ENCODE assay signal across 9 cellular contexts in the genomic region with DNA sequence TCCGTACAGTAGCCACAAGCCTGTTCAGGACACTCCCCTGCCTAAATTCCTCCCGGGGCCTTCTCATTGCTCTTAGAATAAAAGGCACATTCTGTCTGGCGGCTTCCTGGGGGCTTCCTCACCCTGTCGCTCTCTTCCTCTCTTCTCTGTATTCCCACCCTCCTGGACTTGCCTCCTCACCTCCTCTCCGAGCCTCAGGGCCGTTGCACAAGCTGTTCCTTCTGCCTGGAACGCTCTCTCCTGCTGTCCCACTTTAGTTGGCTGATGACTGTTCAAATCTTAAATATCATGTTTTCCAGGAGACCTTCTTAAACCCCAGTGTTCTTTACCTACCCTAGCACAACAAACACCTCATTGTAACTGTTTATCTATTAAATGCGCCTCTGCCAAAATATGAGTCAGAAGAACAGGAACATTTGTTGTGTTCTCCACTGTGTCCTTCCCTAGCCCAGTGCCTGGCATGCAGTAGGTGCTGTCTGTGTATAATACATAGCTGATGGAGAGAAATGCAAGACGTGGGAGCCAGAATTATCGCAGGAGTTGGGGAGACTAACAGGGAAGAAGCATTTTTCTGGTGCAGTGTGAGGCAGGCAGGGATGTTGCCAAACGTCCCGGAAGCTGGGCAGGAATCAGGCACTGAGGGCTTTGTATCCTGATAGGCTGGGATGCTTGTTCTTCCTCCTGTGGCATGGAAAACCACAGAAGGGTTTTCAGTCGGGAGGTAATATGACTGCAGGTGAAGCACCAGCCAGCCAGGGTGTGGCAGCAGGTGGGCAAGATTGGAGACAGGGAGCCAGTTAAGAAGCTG. TPM values are rescaled to one million over a fixed set of nuclear protein-coding genes. Genes with fewer than 3 reads are reported as not detected.
A peak's percentile ranks its signal among the peaks of the same experiment; 100 is the strongest.
DNase-seq lines count a peak whose midpoint lies in the region; ATAC-seq, FAIRE-seq and TF ChIP-seq lines count a peak whose summit lies in the region.
"Had no signal": no experiment of that assay in that cellular context is flagged by ENCODE, and none has a peak within 500 bp of the region (broad histone marks: within the 10 kb centered on the region; RNA-seq: fewer than 3 reads in every experiment).

No MANE protein-coding gene starts in this region.

- WGBS in heart left ventricle, 4 donors, result 39 to 45% (median 44%) methylated on average over 13 of the region's 13 CpGs

- H3K4me1 ChIP-seq in adipocyte (ENCODE audit: control insufficient read depth, insufficient read depth, low read length), result peaks cover 31% of the 10 kb centered on the region
- peaks cover 0 to 39% (median 17%) of the 10 kb centered on the region in 12 donors for H3K4me1 ChIP-seq in heart left ventricle
- H3K4me1 ChIP-seq in subcutaneous abdominal adipose tissue (ENCODE audit: control insufficient read depth in 5 of 5, insufficient read depth in 5 of 5, low read length in 5 of 5), result peaks cover 1 to 25% (median 21%) of the 10 kb centered on the region in 5 donors

- TF ChIP-seq POLR2A in heart left ventricle (IDR thresholded peaks at IDR 0.05) (no peak), erythroblast (IDR thresholded peaks at IDR 0.05; ENCODE audit: low read length) (no peak)

- DNase-seq in HT-29 (ENCODE audit: low spot score), result peak; percentile 29
- peak; percentile 28 for DNase-seq in adipocyte (ENCODE audit: low read depth)
- DNase-seq in heart left ventricle, result peak in 2 of 5 donors; percentile 51 to 72
- DNase-seq in GM19239 (ENCODE audit: insufficient read length, low spot score), result no peak
- DNase-seq in medulla oblongata (ENCODE audit: extremely low spot score), result no peak
- DNase-seq in erythroblast (lab: John Stamatoyannopoulos, UW), result no peak
- DNase-seq: activated effector memory CD4-positive, alpha-beta T cell treated with Interleukin-2 at 50 U/mL for 16 hours; NCI-H1436 treated with DMSO at 0.1 percent for 48 hours had no signal

- TF ChIP-seq CTCF in heart left ventricle (IDR thresholded peaks at IDR 0.05), result no peak

- H3K27ac ChIP-seq in heart left ventricle (peak overlapping the region; percentile 19 to 90 (median 73)), subcutaneous abdominal adipose tissue (ENCODE audit: low read depth, low read length) (peak overlapping the region; percentile 44)

- H3K27me3 ChIP-seq in adipocyte (replicated peaks; ENCODE audit: control insufficient read depth, insufficient read depth, low read length), result no peaks in the 10 kb centered on the region
- no peaks in the 10 kb centered on the region for H3K27me3 ChIP-seq in heart left ventricle
- no peaks in the 10 kb centered on the region for H3K27me3 ChIP-seq in subcutaneous abdominal adipose tissue (ENCODE audit: control insufficient read depth in 5 of 5, insufficient read depth in 4 of 5, low read length in 5 of 5)

- FAIRE-seq in GM19239 (lab: Jason Lieb, UNC), result no peak

- intact Hi-C loops in heart left ventricle (cut with DNase I), result loop anchor here in 1 of 10 donors (5.0 kb wide), 1 partner anchor 87 kb away; no protein-coding TSS in a partner anchor

- peak overlapping the region; percentile 2 for H3K9ac ChIP-seq in adipocyte (ENCODE audit: low read length)
- peak overlapping the region in 1 of 5 donors; percentile 20 for H3K9ac ChIP-seq in subcutaneous abdominal adipose tissue (ENCODE audit: low read length in 5 of 5)

- H3K4me3 ChIP-seq in adipocyte (ENCODE audit: low read length) (no peak overlapping the region), heart left ventricle (peak overlapping the region in 1 of 12 donors; percentile 14), subcutaneous abdominal adipose tissue (ENCODE audit: low read depth in 1 of 5, low read length in 5 of 5) (no peak overlapping the region)

- H3K36me3 ChIP-seq in adipocyte (ENCODE audit: control insufficient read depth, insufficient read depth, low read length, severe bottlenecking) (no peaks in the 10 kb centered on the region), heart left ventricle (no peaks in the 10 kb centered on the region), subcutaneous abdominal adipose tissue (ENCODE audit: control insufficient read depth in 5 of 5, insufficient read depth in 5 of 5, low read length in 5 of 5) (no peaks in the 10 kb centered on the region)

- H3K9me3 ChIP-seq in adipocyte (ENCODE audit: control insufficient read depth, low read length), result no peaks in the 10 kb centered on the region
- H3K9me3 ChIP-seq in heart left ventricle, result no peaks in the 10 kb centered on the region
- H3K9me3 ChIP-seq in subcutaneous abdominal adipose tissue (ENCODE audit: control insufficient read depth in 5 of 5, low read length in 5 of 5), result no peaks in the 10 kb centered on the region

- peak; percentile 33 to 64 (median 57) for ATAC-seq in heart left ventricle

RNA-seq across cellular contexts. Expression of gene THRAP3, which starts 24.1 kb away (rescaled TPM):
- 46.6 and 64.4 TPM in 2 replicates for total RNA-seq in HT-29 (2014; rRNA removed; shearing (Covaris generic))
- total RNA-seq in heart left ventricle, result 100 to 1,000 TPM in 4 of 9 donors, 10 to 100 TPM in 5; 68.6 to 106 (median 92.8) TPM
- polyA plus RNA-seq in heart left ventricle, result 10 to 100 TPM; 27.9 to 36.5 TPM

RNA-seq across cellular contexts. Expression of gene MAP7D1, which starts 44.2 kb away (rescaled TPM):
- total RNA-seq in HT-29 (2014; rRNA removed; shearing (Covaris generic)), result 76.6 and 81.5 TPM in 2 replicates
- 100 to 1,000 TPM; 249 to 706 (median 328) TPM for total RNA-seq in heart left ventricle
- polyA plus RNA-seq in heart left ventricle, result 100 to 1,000 TPM; 236 to 331 TPM

RNA-seq across cellular contexts. Expression of gene TRAPPC3, which starts 50.9 kb away (rescaled TPM):
- 65.8 and 80.9 TPM in 2 replicates for total RNA-seq in HT-29 (2014; rRNA removed; shearing (Covaris generic))
- 10 to 100 TPM; 45.3 to 77.2 (median 52.9) TPM for total RNA-seq in heart left ventricle
- polyA plus RNA-seq in heart left ventricle, result 10 to 100 TPM; 40.8 to 89.6 TPM

Comparison
In these comparisons a context has a peak if more than half of its experiments do, and no peak if none do; other contexts are left out.
1. DNase-seq: peak in HT-29 (single experiment) and adipocyte (single experiment); none in GM19239 (single experiment), medulla oblongata (single experiment) and erythroblast (0 of 2).